ENCODE assay signal across 16 cellular contexts in genomic region chr11:107593941-107594340, GRCh38. TPM values are rescaled to one million over a fixed set of nuclear protein-coding genes. Genes with fewer than 3 reads are reported as not detected.
A peak's percentile ranks its signal among the peaks of the same experiment; 100 is the strongest.
DNase-seq lines count a peak whose midpoint lies in the region; ATAC-seq, FAIRE-seq and TF ChIP-seq lines count a peak whose summit lies in the region.
"Had no signal": no experiment of that assay in that cellular context is flagged by ENCODE, and none has a peak within 500 bp of the region (broad histone marks: within the 10 kb centered on the region; RNA-seq: fewer than 3 reads in every experiment).

No MANE protein-coding gene starts in this region.

- H3K27me3 Mint-ChIP-seq in brain, result peaks cover 83% of the 10 kb centered on the region
- H3K27me3 Mint-ChIP-seq in nephron (ENCODE audit: low read depth), result peaks cover 89% of the 10 kb centered on the region

- H3K4me1 Mint-ChIP-seq in brain (peaks cover 39% of the 10 kb centered on the region), nephron (peaks cover 28% of the 10 kb centered on the region)

- DNase-seq in GM12892 (ENCODE audit: insufficient read length) (no peak), NCI-H524 (lab: John Stamatoyannopoulos, UW) (no peak)
- DNase-seq: AML-193, COR-L47, NCI-H1105, NCI-H1694 treated with DMSO at 0.1 percent for 48 hours, NCI-H2171, T-cell had no signal

- peaks cover 65% of the 10 kb centered on the region for H3K27me3 ChIP-seq in HUES48 (ENCODE audit: control insufficient read depth, insufficient read depth, low read length)

- H3K36me3 Mint-ChIP-seq in brain (no peaks in the 10 kb centered on the region), nephron (ENCODE audit: low read depth) (no peaks in the 10 kb centered on the region)
- H3K36me3 Mint-ChIP-seq: T-cell had no signal

- H3K9me3 Mint-ChIP-seq in brain, result peaks cover 0 to 7% (median 3%) of the 10 kb centered on the region in 5 experiments
- no peaks in the 10 kb centered on the region for H3K9me3 Mint-ChIP-seq in nephron
- H3K9me3 Mint-ChIP-seq: IgD-negative memory B cell, T-cell had no signal

- H3K9ac ChIP-seq in HUES48 (ENCODE audit: low read depth, low read length), result no peak overlapping the region

- no peak overlapping the region for H3K27ac ChIP-seq in HUES48 (ENCODE audit: low read depth, low read length)
- H3K27ac ChIP-seq: SK-N-MC had no signal

- no peaks in the 10 kb centered on the region for H3K36me3 ChIP-seq in HUES48 (ENCODE audit: control insufficient read depth, insufficient read depth, low read length)

- H3K9me3 ChIP-seq in HUES48 (ENCODE audit: control insufficient read depth, insufficient read depth, low read length), result no peaks in the 10 kb centered on the region

- TF ChIP-seq CTCF in brain (conservative IDR thresholded peaks at IDR 0.05) (no peak), nephron (IDR thresholded peaks at IDR 0.05; ENCODE audit: unreplicated experiment in 3 of 3) (no peak)

- no peak for TF ChIP-seq POLR2A in GM12892 (IDR thresholded peaks at IDR 0.05; ENCODE audit: low read depth, low read length)

- FAIRE-seq in GM12892 (lab: Jason Lieb, UNC), result peak; percentile 17

- peaks cover 33% of the 10 kb centered on the region for H3K4me1 ChIP-seq in HUES48 (ENCODE audit: control insufficient read depth, insufficient read depth, low read length)

- H3K27ac Mint-ChIP-seq in brain (peak overlapping the region in 2 of 5 experiments; percentile 12 to 51), nephron (peak overlapping the region in 1 of 3 experiments; percentile 21)
- H3K27ac Mint-ChIP-seq: IgD-negative memory B cell, T-cell had no signal

- H3K4me3 Mint-ChIP-seq in brain (peak overlapping the region; percentile 22 to 93 (median 56)), nephron (peak overlapping the region; percentile 1 to 16 (median 6))
- H3K4me3 Mint-ChIP-seq: IgD-negative memory B cell, T-cell had no signal

- ATAC-seq in HG03442 (IDR thresholded peaks at IDR 0.05; ENCODE audit: unreplicated experiment) (no peak), HG02981 (IDR thresholded peaks at IDR 0.05; ENCODE audit: unreplicated experiment) (no peak), HG03095 (IDR thresholded peaks at IDR 0.05; ENCODE audit: unreplicated experiment) (no peak)
- ATAC-seq: T-cell had no signal

- peak overlapping the region; percentile 5; the same call in 1 of the 2 replicates for H3K4me3 ChIP-seq in HUES48 (ENCODE audit: low read depth, low read length)

RNA-seq across cellular contexts. Expression of gene ELMOD1, which starts 3.0 kb away (rescaled TPM):
- polyA plus RNA-seq in GM12892 (2012; ENCODE audit: missing spikeins), result not detected
- 5.8 TPM for polyA plus RNA-seq in brain (ENCODE audit: insufficient read depth, low read depth, low replicate concordance)
- polyA plus RNA-seq: IgD-negative memory B cell had no signal

RNA-seq across cellular contexts. Expression of gene ALKBH8, which starts 28.4 kb away (rescaled TPM):
- polyA plus RNA-seq in GM12892 (2012; ENCODE audit: missing spikeins), result 6.9 TPM
- polyA plus RNA-seq in brain (ENCODE audit: insufficient read depth, low read depth, low replicate concordance), result 2.2 TPM
